In genomic region chr7:134134004-134134403, GRCh38 we compare ENCODE assay signal across 29 cellular contexts. TPM values are rescaled to one million over a fixed set of nuclear protein-coding genes. Genes with fewer than 3 reads are reported as not detected.
DNase-seq lines count a peak whose midpoint lies in the region; ATAC-seq, FAIRE-seq and TF ChIP-seq lines count a peak whose summit lies in the region.
"Had no signal": no experiment of that assay in that cellular context is flagged by ENCODE, and none has a peak within 500 bp of the region (broad histone marks: within the 10 kb centered on the region; RNA-seq: fewer than 3 reads in every experiment).

No MANE protein-coding gene starts in this region.

- in situ Hi-C loops in IMR-90 (cut with MboI; ENCODE audit: low sequenced_read_pairs): no loop called here

- H3K4me3 ChIP-seq in IMR-90 (ENCODE audit: insufficient read depth, low read depth, low read length): no peak overlapping the region
- no peak overlapping the region for H3K4me3 ChIP-seq in H1 (ENCODE audit: extremely low read depth in 1 of 4, insufficient read depth in 2 of 4, low read depth in 3 of 4, low read length in 4 of 4)
- H3K4me3 ChIP-seq in kidney (ENCODE audit: low read length in 2 of 2): no peak overlapping the region
- H3K4me3 ChIP-seq: BLaER1, GM12878 had no signal

- no peak for DNase-seq in H9
- no peak for DNase-seq in IMR-90
- no peak for DNase-seq in H1 (ENCODE audit: low read depth in 1 of 2, low spot score in 2 of 2)
- DNase-seq in stimulated activated CD4-positive, alpha-beta T cell treated with anti-CD3 and anti-CD28 coated beads, Interleukin-2, amount 100 ng/mL, for 24 hours: no peak
- DNase-seq in kidney: no peak
- DNase-seq: 8988T; ACHN; BE2C; C1 segment of cervical spinal cord; CD4-positive, alpha-beta memory T cell; CD4-positive, CD25-positive, alpha-beta regulatory T cell; CD8-positive, alpha-beta memory T cell; COR-L47; DMS 273 treated with DMSO at 0.1 percent for 48 hours; DMS153; DMS53; DMS79; DND-41; EL; GDM1 had no signal

- no peak overlapping the region for H3K18ac ChIP-seq in H9 (ENCODE audit: insufficient read length, low read depth, low read length)
- no peak overlapping the region for H3K18ac ChIP-seq in IMR-90 (ENCODE audit: low read depth, low read length)
- no peak overlapping the region for H3K18ac ChIP-seq in H1 (ENCODE audit: extremely low read depth, low read length)

- H3K56ac ChIP-seq in H9 (ENCODE audit: insufficient read length, low read depth, low read length) (no peak overlapping the region), IMR-90 (ENCODE audit: extremely low read depth, insufficient read depth, low read length) (no peak overlapping the region), H1 (replicated peaks; ENCODE audit: insufficient read length, low read depth, low read length) (no peak overlapping the region)

- FAIRE-seq in H1 (lab: Jason Lieb, UNC): no peak
- FAIRE-seq in kidney (lab: Jason Lieb, UNC): no peak
- FAIRE-seq: A204.1, GM12878, GM12892, GM18507 had no signal

- dilution Hi-C loops in IMR-90 (cut with HindIII; ENCODE audit: low sequenced_read_pairs, unreplicated experiment): no loop called here

- H3K9me3 ChIP-seq in H9 (ENCODE audit: control insufficient read depth, low read depth, low read length) (no peaks in the 10 kb centered on the region), IMR-90 (ENCODE audit: control insufficient read depth, insufficient read depth, low read length) (no peaks in the 10 kb centered on the region), H1 (ENCODE audit: insufficient read depth in 2 of 2, low read depth in 1 of 2, low read length in 1 of 2) (peaks cover 0 to 3% of the 10 kb centered on the region in 2 experiments; a peak in 1 of 4 replicates), kidney (ENCODE audit: control insufficient read depth in 1 of 2, low read length in 2 of 2) (no peaks in the 10 kb centered on the region)
- H3K9me3 ChIP-seq: BE2C, BLaER1 had no signal

- H3K4me2 ChIP-seq in H9 (ENCODE audit: insufficient read depth, insufficient read length, low read length) (no peak overlapping the region), IMR-90 (ENCODE audit: low read depth, low read length) (no peak overlapping the region), H1 (ENCODE audit: insufficient read depth in 1 of 2, low read depth in 2 of 2, low read length in 2 of 2) (no peak overlapping the region)
- H3K4me2 ChIP-seq: BLaER1 had no signal

- H2BK20ac ChIP-seq in H9 (ENCODE audit: low read depth, low read length, poor library complexity, severe bottlenecking): no peak overlapping the region
- H2BK20ac ChIP-seq in IMR-90 (ENCODE audit: low read depth, low read length): no peak overlapping the region
- H2BK20ac ChIP-seq in H1 (ENCODE audit: low read length): peak overlapping the region; percentile 82; the same call in 1 of the 2 replicates

- no peak overlapping the region for H2BK5ac ChIP-seq in H9 (ENCODE audit: insufficient read length, low read length)
- H2BK5ac ChIP-seq in IMR-90 (ENCODE audit: low read depth, low read length, poor library complexity, severe bottlenecking): no peak overlapping the region
- no peak overlapping the region for H2BK5ac ChIP-seq in H1 (ENCODE audit: low read depth, low read length)

- no peaks in the 10 kb centered on the region for H3K9me1 ChIP-seq in IMR-90 (ENCODE audit: insufficient read depth, low read length)

- H3K36me3 ChIP-seq in IMR-90 (ENCODE audit: control insufficient read depth, insufficient read depth, low read length) (no peaks in the 10 kb centered on the region), H1 (ENCODE audit: control insufficient read depth in 2 of 4, insufficient read depth in 4 of 4, low read length in 3 of 4) (no peaks in the 10 kb centered on the region; a peak in 1 of 8 replicates), kidney (ENCODE audit: control insufficient read depth in 1 of 2, insufficient read depth in 2 of 2, low read length in 2 of 2) (no peaks in the 10 kb centered on the region)
- H3K36me3 ChIP-seq: BE2C, BLaER1 had no signal

- no peaks in the 10 kb centered on the region for H3K27me3 ChIP-seq in H9 (ENCODE audit: insufficient read depth, low read length)
- peaks cover 10% of the 10 kb centered on the region for H3K27me3 ChIP-seq in IMR-90 (ENCODE audit: control insufficient read depth, insufficient read depth, low read length)
- no peaks in the 10 kb centered on the region for H3K27me3 ChIP-seq in H1 (replicated peaks in 1 of 4; ENCODE audit: control insufficient read depth in 3 of 4, extremely low read depth in 1 of 4, insufficient read depth in 3 of 4, low read length in 3 of 4)
- H3K27me3 ChIP-seq: BE2C, BLaER1 had no signal

- H3K27ac ChIP-seq in H9 (ENCODE audit: insufficient read length, low read depth, low read length) (no peak overlapping the region), IMR-90 (ENCODE audit: insufficient read depth, low read length) (no peak overlapping the region), H1 (ENCODE audit: low read depth, low read length) (no peak overlapping the region), kidney (ENCODE audit: low read depth in 2 of 2, low read length in 2 of 2) (no peak overlapping the region)
- H3K27ac ChIP-seq: BLaER1 had no signal

- H4K5ac ChIP-seq in H9 (ENCODE audit: insufficient read length, low read depth, low read length): no peak overlapping the region
- H4K5ac ChIP-seq in IMR-90 (ENCODE audit: low read depth, low read length): no peak overlapping the region
- no peak overlapping the region for H4K5ac ChIP-seq in H1 (ENCODE audit: insufficient read length, low read depth, low read length)

- CTCF ChIA-PET in IMR-90 (lab: Yijun Ruan, JAX) (no interaction called here), H1 (lab: Charles Lee; ENCODE audit: partially characterized antibody) (interaction anchor here (1.9 kb wide), 1 partner anchor 280 kb away, joined by 10 read pairs; no protein-coding TSS in a partner anchor)

- TF ChIP-seq RAD21 in IMR-90 (IDR thresholded peaks at IDR 0.05; ENCODE audit: low read length) (no peak), H1 (IDR thresholded peaks at IDR 0.05 in 1 of 2, conservative IDR thresholded peaks at IDR 0.05 in 1 of 2; ENCODE audit: low read depth in 2 of 2, low read length in 2 of 2) (no peak)

- no peak overlapping the region for H3K4me3 Mint-ChIP-seq in H9
- H3K4me3 Mint-ChIP-seq: CD14-positive monocyte; CD4-positive, alpha-beta memory T cell; CD4-positive, CD25-positive, alpha-beta regulatory T cell; CD8-positive, alpha-beta memory T cell had no signal

- TF ChIP-seq POLR2A in IMR-90 (IDR thresholded peaks at IDR 0.05; ENCODE audit: low read depth, low read length) (no peak), H1 (IDR thresholded peaks at IDR 0.05; ENCODE audit: control extremely low read depth in 1 of 2, low read depth in 2 of 2, low read length in 2 of 2) (no peak)

- H3K79me1 ChIP-seq in H9 (ENCODE audit: insufficient read depth, low read depth, low read length, poor library complexity, severe bottlenecking): no peaks in the 10 kb centered on the region
- H3K79me1 ChIP-seq in IMR-90 (ENCODE audit: low read depth in 1 of 2, low read length in 2 of 2): no peaks in the 10 kb centered on the region
- H3K79me1 ChIP-seq in H1 (ENCODE audit: low read depth, low read length): no peaks in the 10 kb centered on the region

- TF ChIP-seq EP300 in H1 (IDR thresholded peaks at IDR 0.05; ENCODE audit: borderline replicate concordance in 1 of 2, low read depth in 2 of 2, low read length in 2 of 2): no peak

- H2AFZ ChIP-seq in H9 (ENCODE audit: low read length) (no peak overlapping the region), IMR-90 (replicated peaks; ENCODE audit: low read length, poor library complexity) (peak overlapping the region; percentile 41), H1 (ENCODE audit: low read length) (no peak overlapping the region)

- H2BK12ac ChIP-seq in H9 (ENCODE audit: insufficient read length, low read depth, low read length) (no peak overlapping the region), H1 (ENCODE audit: low read depth, low read length) (no peak overlapping the region)

- no peak overlapping the region for H3K4ac ChIP-seq in H9 (ENCODE audit: low read depth, low read length)
- no peak overlapping the region for H3K4ac ChIP-seq in IMR-90 (ENCODE audit: low read depth, low read length)
- H3K4ac ChIP-seq in H1 (replicated peaks; ENCODE audit: insufficient read length, low read depth, low read length): peak overlapping the region; percentile 32

- ATAC-seq in IMR-90 (ENCODE audit: low read depth) (no peak), GM18868 (IDR thresholded peaks at IDR 0.05; ENCODE audit: unreplicated experiment) (no peak), HG03039 (IDR thresholded peaks at IDR 0.05; ENCODE audit: unreplicated experiment) (no peak)
- ATAC-seq: GM12878 had no signal

- H4K8ac ChIP-seq in H9 (replicated peaks; ENCODE audit: insufficient read length, low read depth, low read length) (no peak overlapping the region), IMR-90 (ENCODE audit: low read depth in 2 of 2, low read length in 2 of 2) (no peak overlapping the region), H1 (ENCODE audit: extremely low read depth, insufficient read depth, low read length) (no peak overlapping the region)

- no peak overlapping the region for H2BK120ac ChIP-seq in H9 (ENCODE audit: low read depth, low read length, poor library complexity, severe bottlenecking)
- no peak overlapping the region for H2BK120ac ChIP-seq in IMR-90 (ENCODE audit: low read depth, low read length)
- peak overlapping the region; percentile 73 for H2BK120ac ChIP-seq in H1 (replicated peaks; ENCODE audit: low read depth, low read length)

- peaks cover 9 to 27% (median 9%) of the 10 kb centered on the region in 3 experiments; a peak in 6 of 7 replicates for H3K36me3 Mint-ChIP-seq in H9 (ENCODE audit: insufficient read depth in 1 of 3, low read depth in 3 of 3)
- H3K36me3 Mint-ChIP-seq: CD14-positive monocyte; CD4-positive, alpha-beta memory T cell; CD4-positive, CD25-positive, alpha-beta regulatory T cell had no signal

- H3K9ac ChIP-seq in H9 (ENCODE audit: extremely low read depth, insufficient read length, low read length) (no peak overlapping the region), IMR-90 (ENCODE audit: low read depth, low read length) (no peak overlapping the region), H1 (replicated peaks in 1 of 4; ENCODE audit: extremely low read depth in 1 of 4, low read depth in 3 of 4, low read length in 3 of 4) (no peak overlapping the region), kidney (ENCODE audit: low read length in 2 of 2) (no peak overlapping the region)
- H3K9ac ChIP-seq: BLaER1 had no signal

- H4K20me1 ChIP-seq in H9 (ENCODE audit: control insufficient read depth, insufficient read depth, insufficient read length) (no peaks in the 10 kb centered on the region), IMR-90 (ENCODE audit: insufficient read depth, low read length) (no peaks in the 10 kb centered on the region), H1 (replicated peaks in 1 of 2; ENCODE audit: control insufficient read depth in 1 of 2, insufficient read depth in 2 of 2, low read length in 2 of 2) (no peaks in the 10 kb centered on the region)
- H4K20me1 ChIP-seq: BLaER1 had no signal

- peak overlapping the region in 2 of 3 experiments; percentile 4 to 21; a peak in 3 of 7 replicates for H3K27ac Mint-ChIP-seq in H9
- H3K27ac Mint-ChIP-seq: CD14-positive monocyte; CD4-positive, alpha-beta memory T cell; CD8-positive, alpha-beta memory T cell had no signal

- TF ChIP-seq CTCF in H9 (conservative IDR thresholded peaks at IDR 0.05) (no peak), IMR-90 (conservative IDR thresholded peaks at IDR 0.05; ENCODE audit: low read depth, low read length) (no peak), H1 (IDR thresholded peaks at IDR 0.05; ENCODE audit: control extremely low read depth in 1 of 3, insufficient read depth in 1 of 3, low read depth in 1 of 3, low read length in 3 of 3) (no peak), kidney (IDR thresholded peaks at IDR 0.05; ENCODE audit: borderline replicate concordance, extremely low read depth, insufficient read depth) (no peak)

- no peak overlapping the region for H3K14ac ChIP-seq in H9 (ENCODE audit: insufficient read depth, low read length)
- H3K14ac ChIP-seq in IMR-90 (replicated peaks; ENCODE audit: low read depth, low read length): no peak overlapping the region
- no peak overlapping the region for H3K14ac ChIP-seq in H1 (ENCODE audit: insufficient read length)

- no peak overlapping the region for H3T11ph ChIP-seq in H9 (ENCODE audit: low read length)

- POLR2A ChIA-PET in IMR-90 (lab: Charles Lee; ENCODE audit: unreplicated experiment): no interaction called here
- POLR2A ChIA-PET in H1 (lab: Charles Lee; ENCODE audit: partially characterized antibody): no interaction called here

- peaks cover 19% of the 10 kb centered on the region for H3K4me1 ChIP-seq in H9 (ENCODE audit: insufficient read depth, low read length)
- H3K4me1 ChIP-seq in IMR-90 (ENCODE audit: control insufficient read depth, insufficient read depth, low read length): no peaks in the 10 kb centered on the region
- peaks cover 5 to 19% (median 11%) of the 10 kb centered on the region in 4 experiments; a peak in 6 of 7 replicates for H3K4me1 ChIP-seq in H1 (replicated peaks in 1 of 4; ENCODE audit: control insufficient read depth in 3 of 4, insufficient read depth in 4 of 4, low read length in 3 of 4)
- H3K4me1 ChIP-seq in kidney (ENCODE audit: control insufficient read depth in 1 of 2, insufficient read depth in 1 of 2, low read depth in 1 of 2, low read length in 2 of 2): no peaks in the 10 kb centered on the region
- H3K4me1 ChIP-seq: BE2C, BLaER1 had no signal

- H3K23me2 ChIP-seq in H9 (ENCODE audit: insufficient read length, low read depth, low read length, poor library complexity, severe bottlenecking): no peaks in the 10 kb centered on the region
- no peaks in the 10 kb centered on the region; the same call in 1 of the 2 replicates for H3K23me2 ChIP-seq in H1 (ENCODE audit: low read depth, low read length)

- H3K27me3 Mint-ChIP-seq in H9 (ENCODE audit: low read depth): no peaks in the 10 kb centered on the region

- BruUV-seq in IMR-90 (replicated peaks; lab: Mats Ljungman, UMichigan): no TSS peak

- H3K23ac ChIP-seq in H9 (ENCODE audit: insufficient read length, low read depth, low read length): no peak overlapping the region
- H3K23ac ChIP-seq in IMR-90 (ENCODE audit: low read depth, low read length): no peak overlapping the region
- H3K23ac ChIP-seq in H1 (ENCODE audit: insufficient read length): no peak overlapping the region

- no peak overlapping the region for H2AK5ac ChIP-seq in H9 (ENCODE audit: insufficient read length, low read length)
- no peak overlapping the region for H2AK5ac ChIP-seq in IMR-90 (ENCODE audit: low read depth, low read length)
- no peak overlapping the region for H2AK5ac ChIP-seq in H1 (ENCODE audit: low read depth, low read length)

- no peak overlapping the region for H2AK9ac ChIP-seq in IMR-90 (replicated peaks; ENCODE audit: low read depth, low read length, poor library complexity)

- no peaks in the 10 kb centered on the region for H3K79me2 ChIP-seq in H9 (ENCODE audit: insufficient read depth, low read length)
- 0 out of 4 replicates have a peak, but pooled peaks cover 0 to 3% of the 10 kb centered on the region in 2 experiments for H3K79me2 ChIP-seq in H1 (ENCODE audit: control insufficient read depth in 1 of 2, insufficient read depth in 2 of 2, low read length in 2 of 2)

- H2BK15ac ChIP-seq in H9 (ENCODE audit: low read depth, low read length): no peak overlapping the region
- no peak overlapping the region for H2BK15ac ChIP-seq in IMR-90 (ENCODE audit: low read depth, low read length)
- no peak overlapping the region for H2BK15ac ChIP-seq in H1 (ENCODE audit: low read length)

- no CpG with 5 or more reads among the region's 3 CpGs for WGBS in H9 (ENCODE audit: extremely low coverage, insufficient read length, low lambda C conversion rate)
- WGBS in IMR-90 (ENCODE audit: extremely low coverage in 2 of 2, insufficient read length in 1 of 2), 2 experiments: 76% methylated on average over 2 of the region's 3 CpGs; no CpG with 5 or more reads in 1 of the 2 experiments
- WGBS in H1 (ENCODE audit: extremely low coverage in 1 of 2, insufficient coverage in 1 of 2, insufficient read length in 1 of 2, insufficient replicate concordance in 2 of 2, low coverage in 1 of 2, low lambda C conversion rate in 2 of 2, missing lambda C conversion rate in 1 of 2), 2 experiments: 86% methylated on average over 3 of the region's 3 CpGs; no CpG with 5 or more reads in 1 of the 2 experiments

- H3K9me3 Mint-ChIP-seq in H9: peaks cover 2 to 3% of the 10 kb centered on the region in 2 experiments; a peak in 3 of 5 replicates
- H3K9me3 Mint-ChIP-seq: CD8-positive, alpha-beta memory T cell had no signal

- no peak overlapping the region for H4K91ac ChIP-seq in H9 (ENCODE audit: insufficient read length, low read depth, low read length)
- H4K91ac ChIP-seq in IMR-90 (ENCODE audit: insufficient read depth, low read depth, low read length): no peak overlapping the region
- H4K91ac ChIP-seq in H1 (replicated peaks; ENCODE audit: insufficient read length, low read length): peak overlapping the region; percentile 72

- intact Hi-C loops in IMR-90 (cut with micrococcal nuclease): no loop called here
- intact Hi-C loops in kidney (cut with DNase I): no loop called here

- H3K4me1 Mint-ChIP-seq in H9: peaks cover 44 to 51% of the 10 kb centered on the region in 2 experiments
- H3K4me1 Mint-ChIP-seq: CD4-positive, CD25-positive, alpha-beta regulatory T cell; CD8-positive, alpha-beta memory T cell had no signal

RNA-seq across cellular contexts. Expression of gene LRGUK, which starts 6.9 kb away (rescaled TPM):
- total RNA-seq in H9 (2021) (1.5 and 1.8 TPM in 2 replicates), IMR-90 (2012; rRNA removed) (under 0.01 TPM in 1 of 2 replicates, not detected in the other), kidney (3.8 TPM)
- polyA plus RNA-seq in IMR-90 (2012; rRNA removed) (0.07 and 0.24 TPM in 2 replicates), H1 (2011; rRNA removed) (1.5 and 1.6 TPM in 2 replicates), kidney (ENCODE audit: insufficient read depth, low read depth, low replicate concordance) (0.19 TPM)
- polyA plus RNA-seq in IMR-90 (2012; cell fraction: cytosol; rRNA removed): not detected in 2 replicates
- 0.20 and 0.55 TPM in 2 replicates for polyA plus RNA-seq in IMR-90 (2012; cell fraction: nucleus; rRNA removed; ENCODE audit: low replicate concordance)
- 2.4 and 3.6 TPM in 2 replicates for total RNA-seq in H1 (2021; fragmentation: NEBNext Ultra II Directional; extraction: Animal tissue kit (Norgen Biotek cat#: 25700))
- polyA plus RNA-seq in H1 (2011; cell fraction: cytosol; rRNA removed): 1.7 TPM
- polyA plus RNA-seq in H1 (2011; cell fraction: nucleus; rRNA removed): 5.7 TPM
- polyA plus RNA-seq in H1 (2012, experiment 1 of 2): 1.6 to 3.1 TPM (median 2.3 TPM) in 4 replicates
- 0.24 TPM for polyA plus RNA-seq in H1 (2012, experiment 2 of 2)
- 1.6 TPM for polyA plus RNA-seq in H1 (2013, experiment 1 of 2)
- polyA plus RNA-seq in H1 (2013, experiment 2 of 2): 1.5 TPM
- polyA minus RNA-seq in H1 (2011; rRNA and poly(A)+ RNA removed): 7.8 and 10.1 TPM in 2 replicates
- polyA minus RNA-seq in H1 (2011; cell fraction: cytosol; rRNA and poly(A)+ RNA removed): 2.9 TPM
- 17.5 TPM for polyA minus RNA-seq in H1 (2011; cell fraction: nucleus; rRNA and poly(A)+ RNA removed)
- total RNA-seq: G401 had no signal
- polyA plus RNA-seq: CD14-positive monocyte; CD4-positive, alpha-beta memory T cell; CD4-positive, CD25-positive, alpha-beta regulatory T cell; CD8-positive, alpha-beta memory T cell had no signal
